ENCODE assay signal across 15 cellular contexts in genomic region chr5:127355342-127355741, GRCh38.
"Had no signal": no experiment of that assay in that cellular context is flagged by ENCODE, and none has a peak within 500 bp of the region (broad histone marks: within the 10 kb centered on the region; RNA-seq: fewer than 3 reads in every experiment).

No MANE protein-coding gene starts in this region.

- H3K9me3 Mint-ChIP-seq: activated naive CD4-positive, alpha-beta T cell treated with anti-CD3 and anti-CD28 coated beads, Interleukin-2, amount 50 U/mL, for 24 hours; activated T-cell treated with anti-CD3 and anti-CD28 coated beads, Interleukin-2, amount 50 U/mL, for 24 hours; natural killer cell; T-helper 2 cell treated with Interferon-gamma antibody and Interleukin-4, amounts not matched to agents 5 μg/mL and 100 μg/mL, for 36 hours had no signal

- DNase-seq: activated CD4-positive, alpha-beta T cell treated with anti-CD3 and anti-CD28 coated beads, Interleukin-2, amount 50 U/mL, for 4 hours; activated effector memory CD4-positive, alpha-beta T cell treated with Interleukin-2 at 50 U/mL for 16 hours; activated T-cell treated with anti-CD3 and anti-CD28 coated beads, Interleukin-2, amount 50 U/mL, for 24 hours; brain microvascular endothelial cell; dermis blood vessel endothelial cell; foreskin melanocyte; left colon; natural killer cell; pancreas; tibial artery had no signal

- H3K4me3 Mint-ChIP-seq: activated naive CD4-positive, alpha-beta T cell treated with anti-CD3 and anti-CD28 coated beads, Interleukin-2, amount 50 U/mL, for 24 hours; activated T-cell treated with anti-CD3 and anti-CD28 coated beads, Interleukin-2, amount 50 U/mL, for 24 hours; natural killer cell; T-helper 2 cell treated with Interferon-gamma antibody and Interleukin-4, amounts not matched to agents 5 μg/mL and 100 μg/mL, for 36 hours had no signal

- H3K9me3 ChIP-seq: pancreas, right atrium auricular region, tibial artery had no signal

- H3K27me3 ChIP-seq: brain microvascular endothelial cell, pancreas, right atrium auricular region, tibial artery had no signal

- H3K4me3 ChIP-seq: pancreas, right atrium auricular region, smooth muscle cell, tibial artery had no signal

- H3K36me3 Mint-ChIP-seq: activated naive CD4-positive, alpha-beta T cell treated with anti-CD3 and anti-CD28 coated beads, Interleukin-2, amount 50 U/mL, for 24 hours; natural killer cell had no signal

- H3K27ac Mint-ChIP-seq: activated naive CD4-positive, alpha-beta T cell treated with anti-CD3 and anti-CD28 coated beads, Interleukin-2, amount 50 U/mL, for 24 hours; activated T-cell treated with anti-CD3 and anti-CD28 coated beads, Interleukin-2, amount 50 U/mL, for 24 hours; natural killer cell; T-helper 2 cell treated with Interferon-gamma antibody and Interleukin-4, amounts not matched to agents 5 μg/mL and 100 μg/mL, for 36 hours had no signal

- H3K4me1 ChIP-seq: pancreas, right atrium auricular region, tibial artery had no signal

- ATAC-seq: activated CD4-positive, CD25-positive, alpha-beta regulatory T cell treated with anti-CD3 and anti-CD28 coated beads, Interleukin-2, amount 50 U/mL, for 24 hours; left colon; natural killer cell; pancreas had no signal

- H3K36me3 ChIP-seq: brain microvascular endothelial cell, pancreas, right atrium auricular region, tibial artery had no signal

- H3K4me1 Mint-ChIP-seq: activated naive CD4-positive, alpha-beta T cell treated with anti-CD3 and anti-CD28 coated beads, Interleukin-2, amount 50 U/mL, for 24 hours; natural killer cell had no signal

- H3K27ac ChIP-seq: brain microvascular endothelial cell, pancreas, right atrium auricular region, tibial artery had no signal
